16 cellular contexts compared by ENCODE assay signal in the genomic region with DNA sequence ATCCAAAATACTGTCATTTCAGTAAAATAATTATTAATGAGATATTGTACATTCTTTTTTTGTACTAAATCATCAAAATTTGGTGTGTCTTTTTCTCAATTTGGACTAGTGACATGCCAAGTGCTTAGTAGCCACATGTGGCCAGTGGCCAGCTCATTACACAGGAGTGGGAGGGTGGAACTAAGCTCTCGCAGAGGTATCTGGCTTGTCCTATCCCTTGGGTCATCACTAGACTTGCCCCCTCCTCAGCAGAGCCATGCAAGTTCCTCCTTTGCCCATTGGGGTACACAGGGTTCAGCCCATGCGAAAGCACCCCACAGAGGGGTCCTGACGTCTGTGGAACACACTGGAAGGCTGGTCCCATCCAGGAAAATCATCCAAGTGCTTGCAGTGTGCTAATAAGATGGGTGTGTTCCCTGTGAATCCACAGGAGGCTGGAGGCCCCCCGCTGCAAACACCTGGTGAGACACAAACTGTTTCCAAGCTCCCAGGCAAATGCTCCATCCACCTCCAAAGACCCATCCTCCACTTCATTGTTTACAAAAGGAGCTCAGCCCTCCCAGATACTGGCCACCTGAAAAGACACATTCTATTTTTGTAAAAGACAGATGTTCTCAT. TPM values are rescaled to one million over a fixed set of nuclear protein-coding genes. Genes with fewer than 3 reads are reported as not detected.
DNase-seq lines count a peak whose midpoint lies in the region; FAIRE-seq and TF ChIP-seq lines count a peak whose summit lies in the region.
"Had no signal": no experiment of that assay in that cellular context is flagged by ENCODE, and none has a peak within 500 bp of the region (broad histone marks: within the 10 kb centered on the region; RNA-seq: fewer than 3 reads in every experiment).

No MANE protein-coding gene starts in this region.

- no peaks in the 10 kb centered on the region for H3K36me3 ChIP-seq in brain microvascular endothelial cell (replicated peaks)
- no peaks in the 10 kb centered on the region for H3K36me3 ChIP-seq in colonic mucosa
- H3K36me3 ChIP-seq: right lobe of liver, uterus had no signal

- no peak for TF ChIP-seq CTCF in AG04450 (IDR thresholded peaks at IDR 0.05; ENCODE audit: low read depth, low read length)
- TF ChIP-seq CTCF in HFFc6 (IDR thresholded peaks at IDR 0.05), result no peak
- no peak for TF ChIP-seq CTCF in brain microvascular endothelial cell (IDR thresholded peaks at IDR 0.05; ENCODE audit: low read depth, low read length, missing control alignments)
- no peak for TF ChIP-seq CTCF in D721Med (IDR thresholded peaks at IDR 0.05; ENCODE audit: insufficient read depth, missing control alignments)
- TF ChIP-seq CTCF in colonic mucosa (IDR thresholded peaks at IDR 0.05), result no peak

- peaks cover 9% of the 10 kb centered on the region for H3K4me1 ChIP-seq in colonic mucosa
- H3K4me1 ChIP-seq: uterus had no signal

- peak overlapping the region; percentile 31 for H3K27ac ChIP-seq in AG04450 (ENCODE audit: low read depth, low read length)
- no peak overlapping the region for H3K27ac ChIP-seq in brain microvascular endothelial cell
- no peak overlapping the region for H3K27ac ChIP-seq in colonic mucosa
- H3K27ac ChIP-seq: right lobe of liver, uterus had no signal

- POLR2A ChIA-PET in AG04450 (lab: Yijun Ruan, JAX), result no interaction called here

- H3K27ac Mint-ChIP-seq in HFFc6, result peak overlapping the region; percentile 93
- no peak overlapping the region for H3K27ac Mint-ChIP-seq in activated naive CD4-positive, alpha-beta T cell treated with anti-CD3 and anti-CD28 coated beads, Interleukin-2, amount 10 ng/mL, durations not matched to agents 7 days and 5 days
- H3K27ac Mint-ChIP-seq: CD8-positive, alpha-beta memory T cell had no signal

- H3K9ac ChIP-seq in colonic mucosa (ENCODE audit: low read depth in 2 of 2, low read length in 2 of 2), result no peak overlapping the region

- H3K9me3 Mint-ChIP-seq in HFFc6, result no peaks in the 10 kb centered on the region
- no peaks in the 10 kb centered on the region for H3K9me3 Mint-ChIP-seq in activated naive CD4-positive, alpha-beta T cell treated with anti-CD3 and anti-CD28 coated beads, Interleukin-2, amount 10 ng/mL, durations not matched to agents 7 days and 5 days
- H3K9me3 Mint-ChIP-seq: CD8-positive, alpha-beta memory T cell had no signal

- H3K9me3 ChIP-seq in AG04450 (ENCODE audit: control insufficient read depth, insufficient read depth, low read length) (no peaks in the 10 kb centered on the region), colonic mucosa (no peaks in the 10 kb centered on the region)
- H3K9me3 ChIP-seq: right lobe of liver, uterus had no signal

- intact Hi-C loops in colonic mucosa (cut with DNase I), result no loop called here

- H3K27me3 ChIP-seq in AG04450 (ENCODE audit: control insufficient read depth, insufficient read depth, low read length), result no peaks in the 10 kb centered on the region
- no peaks in the 10 kb centered on the region for H3K27me3 ChIP-seq in brain microvascular endothelial cell (replicated peaks)
- H3K27me3 ChIP-seq in colonic mucosa, result no peaks in the 10 kb centered on the region
- H3K27me3 ChIP-seq: uterus had no signal

- H3K4me3 ChIP-seq in AG04450 (ENCODE audit: low read depth, low read length) (peak overlapping the region; percentile 83), brain microvascular endothelial cell (ENCODE audit: low read depth, low read length) (peak overlapping the region; percentile 89), colonic mucosa (no peak overlapping the region)

- DNase-seq in AG04450 (ENCODE audit: low read depth, low spot score) (no peak), HFFc6 (no peak), brain microvascular endothelial cell (no peak), mesenteric fat pad (ENCODE audit: low spot score) (peak; percentile 67), D721Med (ENCODE audit: insufficient read length, low spot score) (no peak), EL (no peak), colonic mucosa (no peak)
- DNase-seq in activated naive CD4-positive, alpha-beta T cell treated with anti-CD3 and anti-CD28 coated beads, Interleukin-2, amount 10 ng/mL, durations not matched to agents 7 days and 5 days, result no peak
- DNase-seq: activated gamma-delta T cell, cortex of kidney, mesendoderm, NCI-H524 treated with DMSO at 0.1 percent for 48 hours, uterus had no signal

- H3K4me3 Mint-ChIP-seq in HFFc6, result peak overlapping the region; percentile 95
- no peak overlapping the region for H3K4me3 Mint-ChIP-seq in activated naive CD4-positive, alpha-beta T cell treated with anti-CD3 and anti-CD28 coated beads, Interleukin-2, amount 10 ng/mL, durations not matched to agents 7 days and 5 days
- H3K4me3 Mint-ChIP-seq: CD8-positive, alpha-beta memory T cell had no signal

- in situ Hi-C loops in brain microvascular endothelial cell (cut with HindIII; ENCODE audit: low pct_ligation_motif_present, low sequenced_read_pairs), result no loop called here

- CTCF ChIA-PET in AG04450 (lab: Charles Lee), result interaction anchor here (1.1 to 2.3 kb wide), 4 partner anchors 11 to 55 kb away, joined by 3 to 16 read pairs (median 6); no protein-coding TSS in a partner anchor
- CTCF ChIA-PET in activated naive CD4-positive, alpha-beta T cell treated with anti-CD3 and anti-CD28 coated beads, Interleukin-2, amount 10 ng/mL, durations not matched to agents 7 days and 5 days (lab: Charles Lee), result no interaction called here

- peaks cover 88% of the 10 kb centered on the region for H3K4me1 Mint-ChIP-seq in HFFc6 (ENCODE audit: low read depth)
- no peaks in the 10 kb centered on the region for H3K4me1 Mint-ChIP-seq in activated naive CD4-positive, alpha-beta T cell treated with anti-CD3 and anti-CD28 coated beads, Interleukin-2, amount 10 ng/mL, durations not matched to agents 7 days and 5 days

- H3K36me3 Mint-ChIP-seq in HFFc6 (ENCODE audit: low read depth), result peaks cover 28% of the 10 kb centered on the region
- H3K36me3 Mint-ChIP-seq in activated naive CD4-positive, alpha-beta T cell treated with anti-CD3 and anti-CD28 coated beads, Interleukin-2, amount 10 ng/mL, durations not matched to agents 7 days and 5 days, result no peaks in the 10 kb centered on the region
- H3K36me3 Mint-ChIP-seq: CD8-positive, alpha-beta memory T cell had no signal

- FAIRE-seq in D721Med (lab: Jason Lieb, UNC), result no peak
- FAIRE-seq: H54 had no signal

- no peaks in the 10 kb centered on the region for H3K27me3 Mint-ChIP-seq in HFFc6 (ENCODE audit: insufficient read depth)
- H3K27me3 Mint-ChIP-seq in activated naive CD4-positive, alpha-beta T cell treated with anti-CD3 and anti-CD28 coated beads, Interleukin-2, amount 10 ng/mL, durations not matched to agents 7 days and 5 days, result peaks cover 66% of the 10 kb centered on the region

RNA-seq across cellular contexts. Expression of gene ARHGAP22, which starts 1.3 kb away (rescaled TPM):
- 8.2 and 9.6 TPM in 2 replicates for polyA plus RNA-seq in AG04450 (2011; rRNA removed)
- polyA minus RNA-seq in AG04450 (2011; rRNA and poly(A)+ RNA removed), result 13.6 and 14.3 TPM in 2 replicates
- total RNA-seq in HFFc6 (2021; fragmentation: NEBNext Ultra II Directional; extraction: Animal tissue kit (Norgen Biotek cat#: 25700)), result 100 to 1,000 TPM in 1 of 6 experiments, 10 to 100 TPM in 5; 74.3 to 117 (median 95.7) TPM
- total RNA-seq in mesenteric fat pad (8.8 TPM), colonic mucosa (1 to 10 TPM in 1 of 2 donors, under 1 TPM in 1; 0.86 to 1.6 TPM)
- total RNA-seq: CD8-positive, alpha-beta memory T cell had no signal
- polyA plus RNA-seq: CD8-positive, alpha-beta memory T cell had no signal
